1 cellular context compared by ENCODE assay signal in genomic region chr2:64637931-64638330, GRCh38.
TF ChIP-seq lines count a peak whose summit lies in the region.

No MANE protein-coding gene starts in this region.

TF ChIP-seq in GM23338, 12 proteins besides CTCF, POLR2A, EP300 and RAD21:
- TF ChIP-seq ZNF462 (CRISPR knock-in tag; IDR thresholded peaks at IDR 0.05) = no peak
- TF ChIP-seq ETS1 (IDR thresholded peaks at IDR 0.05) = no peak
- TF ChIP-seq REST (IDR thresholded peaks at IDR 0.05; ENCODE audit: unreplicated experiment) = no peak
- no peak for TF ChIP-seq POLR2AphosphoS5 (IDR thresholded peaks at IDR 0.05; ENCODE audit: low read depth)
- TF ChIP-seq JUNB (IDR thresholded peaks at IDR 0.05; ENCODE audit: unreplicated experiment) = no peak
- TF ChIP-seq ZNF114 (CRISPR knock-in tag; IDR thresholded peaks at IDR 0.05) = no peak
